8 cellular contexts compared by ENCODE assay signal in the genomic region with DNA sequence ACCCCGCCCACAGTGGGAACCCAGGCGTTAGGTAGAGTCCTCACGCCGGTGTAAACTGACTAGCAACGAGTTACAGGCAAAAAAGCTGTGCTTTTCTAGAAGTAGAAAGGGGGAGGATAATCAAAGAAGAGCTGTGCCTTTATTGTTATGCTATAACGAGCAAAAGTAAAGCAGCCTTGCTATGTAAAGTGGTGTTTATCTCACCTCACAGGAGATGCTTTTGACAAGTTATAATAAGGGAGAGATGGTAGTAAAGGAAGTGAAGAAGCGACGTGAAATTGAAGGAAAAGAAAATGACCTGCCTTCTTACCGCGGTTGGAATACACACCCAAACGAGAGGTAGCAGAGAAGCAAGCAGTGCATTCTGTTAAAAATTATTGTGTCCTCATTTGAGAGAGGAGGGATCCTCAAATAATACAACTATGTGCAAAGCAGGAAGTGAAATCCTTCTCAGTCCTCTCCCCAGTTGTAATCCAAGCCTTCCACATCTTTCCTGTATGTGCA. TPM values are rescaled to one million over a fixed set of nuclear protein-coding genes. Genes with fewer than 3 reads are reported as not detected.
DNase-seq lines count a peak whose midpoint lies in the region; ATAC-seq and TF ChIP-seq lines count a peak whose summit lies in the region.

No MANE protein-coding gene starts in this region.

- peak overlapping the region; percentile 95 to 98 (median 96) for H3K4me3 Mint-ChIP-seq in T-cell

- H3K4me3 ChIP-seq in HEK293 (ENCODE audit: low read depth, low read length) (peak overlapping the region; percentile 88), fibroblast of pulmonary artery (replicated peaks; ENCODE audit: low read depth, low read length) (peak overlapping the region; percentile 82), skeletal muscle satellite cell (ENCODE audit: low read length) (peak overlapping the region; percentile 86)

- peaks cover 57 to 67% (median 60%) of the 10 kb centered on the region in 3 donors for H3K4me1 Mint-ChIP-seq in T-cell

- TF ChIP-seq CTCF in HEK293 (tag by site-specific recombination; IDR thresholded peaks at IDR 0.05): no peak
- no peak for TF ChIP-seq CTCF in fibroblast of pulmonary artery (IDR thresholded peaks at IDR 0.05; ENCODE audit: low read length, missing control alignments)

- DNase-seq in EH (ENCODE audit: low read depth) (peak; percentile 17), T-cell (peak in 11 of 34 experiments; percentile 16 to 63 (median 35)), fibroblast of pulmonary artery (ENCODE audit: low read depth) (peak; percentile 29), T1000 (lab: John Stamatoyannopoulos, UW) (no peak), DMS114 treated with DMSO at 0.1 percent for 48 hours (lab: John Stamatoyannopoulos, UW; ENCODE audit: unreplicated experiment) (no peak), NCI-H1436 treated with DMSO at 0.1 percent for 48 hours (lab: John Stamatoyannopoulos, UW) (no peak)

- H3K27me3 Mint-ChIP-seq in T-cell: no peaks in the 10 kb centered on the region

- peak overlapping the region; percentile 85 for H3K27ac ChIP-seq in HEK293 (ENCODE audit: extremely low read depth, low read depth, low read length)

- H3K27ac Mint-ChIP-seq in T-cell: peak overlapping the region; percentile 97 to 98

- no peaks in the 10 kb centered on the region for H3K9me3 Mint-ChIP-seq in T-cell

- POLR2A ChIA-PET in HEK293 (lab: Yijun Ruan, JAX): no interaction called here
- POLR2A ChIA-PET in T-cell (lab: Charles Lee): interaction anchor here (0.5 to 1.7 kb wide), 2 partner anchors 23 to 141 kb away, joined by 3 to 5 read pairs; no protein-coding TSS in a partner anchor

- peaks cover 32% of the 10 kb centered on the region for H3K36me3 Mint-ChIP-seq in T-cell

- H3K4me2 ChIP-seq in skeletal muscle satellite cell (ENCODE audit: low read length): peak overlapping the region; percentile 83

- peak overlapping the region; percentile 99 for H3K9ac ChIP-seq in skeletal muscle satellite cell (ENCODE audit: low read depth, low read length)

- no peaks in the 10 kb centered on the region for H3K4me1 ChIP-seq in HEK293 (ENCODE audit: control insufficient read depth, insufficient read depth, low read length)
- peaks cover 35% of the 10 kb centered on the region for H3K4me1 ChIP-seq in skeletal muscle satellite cell (ENCODE audit: control insufficient read depth, insufficient read depth, low read length)

- H3K27me3 ChIP-seq in skeletal muscle satellite cell (ENCODE audit: control insufficient read depth, insufficient read depth, low read length): no peaks in the 10 kb centered on the region

- peak; percentile 31 to 36 (median 33) for ATAC-seq in T-cell (replicated peaks in 1 of 4)

- CTCF ChIA-PET in HEK293 (lab: Yijun Ruan, JAX): no interaction called here
- CTCF ChIA-PET in T-cell (lab: Charles Lee): no interaction called here

- H3K9me3 ChIP-seq in HEK293 (ENCODE audit: control insufficient read depth, insufficient read depth, low read depth, low read length) (no peaks in the 10 kb centered on the region), skeletal muscle satellite cell (replicated peaks; ENCODE audit: low read length) (no peaks in the 10 kb centered on the region)

- H3K36me3 ChIP-seq in HEK293 (ENCODE audit: control insufficient read depth in 2 of 2, insufficient read depth in 1 of 2, low read length in 2 of 2): peaks cover 0 to 25% of the 10 kb centered on the region in 2 experiments; a peak in 1 of 3 replicates
- H3K36me3 ChIP-seq in skeletal muscle satellite cell (ENCODE audit: insufficient read depth, low read length): peaks cover 15% of the 10 kb centered on the region

TF ChIP-seq in HEK293, 187 proteins besides CTCF, POLR2A, EP300 and RAD21:
- TF ChIP-seq ZBTB20 (tag by site-specific recombination; IDR thresholded peaks at IDR 0.05) (0 out of 2 replicates have a peak, but pooled peaks have one; percentile 11), SALL2 (tag by site-specific recombination; IDR thresholded peaks at IDR 0.05; ENCODE audit: borderline replicate concordance) (no peak), ZNF341 (tag by site-specific recombination; IDR thresholded peaks at IDR 0.05; ENCODE audit: low read depth) (0 out of 2 replicates have a peak, but pooled peaks have one; percentile 18), PRDM1 (tag by site-specific recombination; IDR thresholded peaks at IDR 0.05) (peak; percentile 12; the same call in 1 of the 2 replicates)
- TF ChIP-seq, protein P1, sequence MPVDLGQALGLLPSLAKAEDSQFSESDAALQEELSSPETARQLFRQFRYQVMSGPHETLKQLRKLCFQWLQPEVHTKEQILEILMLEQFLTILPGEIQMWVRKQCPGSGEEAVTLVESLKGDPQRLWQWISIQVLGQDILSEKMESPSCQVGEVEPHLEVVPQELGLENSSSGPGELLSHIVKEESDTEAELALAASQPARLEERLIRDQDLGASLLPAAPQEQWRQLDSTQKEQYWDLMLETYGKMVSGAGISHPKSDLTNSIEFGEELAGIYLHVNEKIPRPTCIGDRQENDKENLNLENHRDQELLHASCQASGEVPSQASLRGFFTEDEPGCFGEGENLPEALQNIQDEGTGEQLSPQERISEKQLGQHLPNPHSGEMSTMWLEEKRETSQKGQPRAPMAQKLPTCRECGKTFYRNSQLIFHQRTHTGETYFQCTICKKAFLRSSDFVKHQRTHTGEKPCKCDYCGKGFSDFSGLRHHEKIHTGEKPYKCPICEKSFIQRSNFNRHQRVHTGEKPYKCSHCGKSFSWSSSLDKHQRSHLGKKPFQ (tag by site-specific recombination; IDR thresholded peaks at IDR 0.05): peak; percentile 63
- TF ChIP-seq, protein P2, sequence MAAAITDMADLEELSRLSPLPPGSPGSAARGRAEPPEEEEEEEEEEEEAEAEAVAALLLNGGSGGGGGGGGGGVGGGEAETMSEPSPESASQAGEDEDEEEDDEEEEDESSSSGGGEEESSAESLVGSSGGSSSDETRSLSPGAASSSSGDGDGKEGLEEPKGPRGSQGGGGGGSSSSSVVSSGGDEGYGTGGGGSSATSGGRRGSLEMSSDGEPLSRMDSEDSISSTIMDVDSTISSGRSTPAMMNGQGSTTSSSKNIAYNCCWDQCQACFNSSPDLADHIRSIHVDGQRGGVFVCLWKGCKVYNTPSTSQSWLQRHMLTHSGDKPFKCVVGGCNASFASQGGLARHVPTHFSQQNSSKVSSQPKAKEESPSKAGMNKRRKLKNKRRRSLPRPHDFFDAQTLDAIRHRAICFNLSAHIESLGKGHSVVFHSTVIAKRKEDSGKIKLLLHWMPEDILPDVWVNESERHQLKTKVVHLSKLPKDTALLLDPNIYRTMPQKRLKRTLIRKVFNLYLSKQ (tag by site-specific recombination; IDR thresholded peaks at IDR 0.05; ENCODE audit: borderline replicate concordance): no peak

RNA-seq across cellular contexts. Expression of a gene that starts 0.9 kb away (rescaled TPM):
- 10 to 100 TPM; 57.7 to 77.0 (median 68.2) TPM for total RNA-seq in T-cell
- total RNA-seq in skeletal muscle satellite cell (2012; rRNA removed): 46.5 and 65.7 TPM in 2 replicates

Comparison
In these comparisons a context has a peak if more than half of its experiments do, and no peak if none do; other contexts are left out.
1. DNase-seq: peak in EH (single experiment) and fibroblast of pulmonary artery (single experiment); none in T1000 (single experiment), DMS114 treated with DMSO at 0.1 percent for 48 hours (single experiment) and NCI-H1436 treated with DMSO at 0.1 percent for 48 hours (single experiment).
2. Peak in every context shown above with its lines, with median percentiles within 50 percentile points of each other: H3K4me3 ChIP-seq.